In the genomic region with DNA sequence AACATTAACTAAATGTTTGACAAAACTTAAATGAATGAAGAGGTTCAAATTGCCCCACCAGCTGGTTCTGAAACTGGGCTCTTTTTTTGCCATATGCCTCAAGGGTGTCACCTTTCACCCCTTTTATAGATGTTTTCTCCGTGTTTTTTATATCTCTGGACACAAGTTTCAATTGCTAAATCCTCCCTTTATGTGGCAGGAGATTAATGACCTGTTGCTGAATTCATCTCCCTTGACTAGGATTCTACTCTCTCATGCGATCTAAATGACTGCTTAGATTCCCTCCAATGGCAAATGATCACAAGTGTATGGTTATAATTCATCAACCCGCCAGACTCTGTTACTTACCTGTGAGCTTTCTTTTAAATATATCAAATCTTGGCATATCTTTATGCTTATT, we compare ENCODE assay signal across 7 cellular contexts.
"Had no signal": no experiment of that assay in that cellular context is flagged by ENCODE, and none has a peak within 500 bp of the region (broad histone marks: within the 10 kb centered on the region; RNA-seq: fewer than 3 reads in every experiment).

No MANE protein-coding gene starts in this region.

- H3K27ac Mint-ChIP-seq: HFFc6 had no signal

- H3K4me3 ChIP-seq: K562 had no signal

- H3K4me3 Mint-ChIP-seq: HFFc6 had no signal

- DNase-seq: GOT3, H7, HCEC 1CT, HFFc6, IMR-90, KG1 had no signal
